In genomic region chr7:102024005-102024768, GRCh38 we compare ENCODE assay signal across 13 cellular contexts.
DNase-seq lines count a peak whose midpoint lies in the region; ATAC-seq and TF ChIP-seq lines count a peak whose summit lies in the region.
"Had no signal": no experiment of that assay in that cellular context is flagged by ENCODE, and none has a peak within 500 bp of the region (broad histone marks: within the 10 kb centered on the region; RNA-seq: fewer than 3 reads in every experiment).

No MANE protein-coding gene starts in this region.

- TF ChIP-seq CTCF in HEK293 (tag by site-specific recombination; IDR thresholded peaks at IDR 0.05), result no peak
- no peak for TF ChIP-seq CTCF in SU-DHL-6 (IDR thresholded peaks at IDR 0.05; ENCODE audit: insufficient read depth, low read length, poor library complexity, severe bottlenecking)
- TF ChIP-seq CTCF in right atrium auricular region (IDR thresholded peaks at IDR 0.05), result no peak
- no peak for TF ChIP-seq CTCF in progenitor cell of endocrine pancreas (IDR thresholded peaks at IDR 0.05; ENCODE audit: unreplicated experiment)
- no peak for TF ChIP-seq CTCF in GM20000 (IDR thresholded peaks at IDR 0.05; ENCODE audit: extremely low read depth, missing control alignments)

- H3K27ac Mint-ChIP-seq in progenitor cell of endocrine pancreas, result peak overlapping the region; percentile 53
- H3K27ac Mint-ChIP-seq: activated CD8-positive, alpha-beta memory T cell treated with anti-CD3 and anti-CD28 coated beads, Interleukin-2, amount 10 ng/mL, durations not matched to agents 7 days and 5 days; activated naive CD4-positive, alpha-beta T cell treated with anti-CD3 and anti-CD28 coated beads, Interleukin-2, amount 50 U/mL, for 24 hours had no signal

- no peak overlapping the region for H3K4me3 ChIP-seq in HEK293 (ENCODE audit: low read depth, low read length)
- no peak overlapping the region for H3K4me3 ChIP-seq in SU-DHL-6 (ENCODE audit: insufficient read depth, low read length, poor library complexity, severe bottlenecking)
- no peak overlapping the region for H3K4me3 ChIP-seq in right atrium auricular region
- H3K4me3 ChIP-seq: psoas muscle had no signal

- ATAC-seq in GM18502 (IDR thresholded peaks at IDR 0.05; ENCODE audit: poor library complexity, unreplicated experiment), result no peak
- ATAC-seq: activated CD8-positive, alpha-beta memory T cell treated with anti-CD3 and anti-CD28 coated beads, Interleukin-2, amount 10 ng/mL, durations not matched to agents 7 days and 5 days had no signal

- H3K36me3 ChIP-seq in HEK293 (ENCODE audit: control insufficient read depth in 2 of 2, insufficient read depth in 1 of 2, low read length in 2 of 2) (no peaks in the 10 kb centered on the region), SU-DHL-6 (ENCODE audit: low read length) (peaks cover 16% of the 10 kb centered on the region), right atrium auricular region (peaks cover 7% of the 10 kb centered on the region)

- no peaks in the 10 kb centered on the region for H3K27me3 ChIP-seq in SU-DHL-6 (ENCODE audit: low read length)
- no peaks in the 10 kb centered on the region for H3K27me3 ChIP-seq in right atrium auricular region

- H2AFZ ChIP-seq in SU-DHL-6 (ENCODE audit: low read depth, low read length, severe bottlenecking), result no peak overlapping the region

- H3K4me2 ChIP-seq in SU-DHL-6 (ENCODE audit: low read depth, low read length, poor library complexity, severe bottlenecking), result no peak overlapping the region

- CTCF ChIA-PET in HEK293 (lab: Yijun Ruan, JAX), result no interaction called here

- H3K27ac ChIP-seq in HEK293 (ENCODE audit: extremely low read depth, low read depth, low read length), result no peak overlapping the region
- H3K27ac ChIP-seq in SU-DHL-6 (ENCODE audit: low read depth, low read length), result peak overlapping the region; percentile 3; the same call in 1 of the 2 replicates
- peak overlapping the region; percentile 72 to 89 for H3K27ac ChIP-seq in right atrium auricular region
- H3K27ac ChIP-seq: psoas muscle had no signal

- no peaks in the 10 kb centered on the region for H3K9me2 ChIP-seq in SU-DHL-6 (replicated peaks; ENCODE audit: insufficient read depth, low read length)

- no peak overlapping the region for H3K9ac ChIP-seq in SU-DHL-6 (ENCODE audit: low read length)

- peaks cover 6% of the 10 kb centered on the region for H3K4me1 Mint-ChIP-seq in progenitor cell of endocrine pancreas (ENCODE audit: low read depth)

- H4K20me1 ChIP-seq in SU-DHL-6 (ENCODE audit: low read depth, low read length), result no peaks in the 10 kb centered on the region; the same call in 1 of the 2 replicates

- peaks cover 92% of the 10 kb centered on the region for H3K79me2 ChIP-seq in SU-DHL-6 (ENCODE audit: insufficient read depth, low read length)

- H3K36me3 Mint-ChIP-seq in progenitor cell of endocrine pancreas (ENCODE audit: insufficient read depth), result peaks cover 6% of the 10 kb centered on the region
- H3K36me3 Mint-ChIP-seq: activated CD8-positive, alpha-beta memory T cell treated with anti-CD3 and anti-CD28 coated beads, Interleukin-2, amount 10 ng/mL, durations not matched to agents 7 days and 5 days had no signal

- H3K4me1 ChIP-seq in HEK293 (ENCODE audit: control insufficient read depth, insufficient read depth, low read length) (no peaks in the 10 kb centered on the region), right atrium auricular region (peaks cover 0 to 9% of the 10 kb centered on the region in 2 donors)
- H3K4me1 ChIP-seq: psoas muscle had no signal

- POLR2A ChIA-PET in HEK293 (lab: Yijun Ruan, JAX), result interaction anchor here (0.8 kb wide), 1 partner anchor 15 kb away, joined by 3 read pairs; no protein-coding TSS in a partner anchor

- H3K9me3 Mint-ChIP-seq in progenitor cell of endocrine pancreas (ENCODE audit: low read depth), result no peaks in the 10 kb centered on the region
- H3K9me3 Mint-ChIP-seq: activated naive CD4-positive, alpha-beta T cell treated with anti-CD3 and anti-CD28 coated beads, Interleukin-2, amount 50 U/mL, for 24 hours; CD8-positive, alpha-beta memory T cell had no signal

- no peaks in the 10 kb centered on the region for H3K27me3 Mint-ChIP-seq in progenitor cell of endocrine pancreas
- H3K27me3 Mint-ChIP-seq: activated CD8-positive, alpha-beta memory T cell treated with anti-CD3 and anti-CD28 coated beads, Interleukin-2, amount 10 ng/mL, durations not matched to agents 7 days and 5 days; activated naive CD4-positive, alpha-beta T cell treated with anti-CD3 and anti-CD28 coated beads, Interleukin-2, amount 50 U/mL, for 24 hours; CD8-positive, alpha-beta memory T cell had no signal

- H3K9me3 ChIP-seq in HEK293 (ENCODE audit: control insufficient read depth, insufficient read depth, low read depth, low read length) (no peaks in the 10 kb centered on the region), SU-DHL-6 (ENCODE audit: insufficient read depth, low read length) (no peaks in the 10 kb centered on the region), right atrium auricular region (no peaks in the 10 kb centered on the region)
- H3K9me3 ChIP-seq: psoas muscle had no signal

- H3F3A ChIP-seq in SU-DHL-6 (ENCODE audit: insufficient read depth), result peaks cover 28% of the 10 kb centered on the region

- DNase-seq in right atrium auricular region (ENCODE audit: low spot score) (no peak), progenitor cell of endocrine pancreas (ENCODE audit: low spot score, unreplicated experiment) (no peak), GM20000 (ENCODE audit: low spot score) (no peak), GM19238 (ENCODE audit: insufficient read length, low spot score) (no peak)
- DNase-seq: activated CD8-positive, alpha-beta memory T cell treated with anti-CD3 and anti-CD28 coated beads, Interleukin-2, amount 10 ng/mL, durations not matched to agents 7 days and 5 days; CD8-positive, alpha-beta memory T cell; foreskin melanocyte; NCI-H2029 treated with DMSO at 0.1 percent for 48 hours; psoas muscle had no signal

- no peak overlapping the region for H3K4me3 Mint-ChIP-seq in progenitor cell of endocrine pancreas (ENCODE audit: low read depth)
- H3K4me3 Mint-ChIP-seq: activated CD8-positive, alpha-beta memory T cell treated with anti-CD3 and anti-CD28 coated beads, Interleukin-2, amount 10 ng/mL, durations not matched to agents 7 days and 5 days; activated naive CD4-positive, alpha-beta T cell treated with anti-CD3 and anti-CD28 coated beads, Interleukin-2, amount 50 U/mL, for 24 hours; CD8-positive, alpha-beta memory T cell had no signal

TF ChIP-seq in HEK293, 187 proteins besides CTCF, POLR2A, EP300 and RAD21:
- TF ChIP-seq ZNF223 (tag by site-specific recombination; IDR thresholded peaks at IDR 0.05) (no peak), ATF2 (tag by site-specific recombination; IDR thresholded peaks at IDR 0.05; ENCODE audit: low read depth) (peak; percentile 53), ZFP41 (tag by site-specific recombination; IDR thresholded peaks at IDR 0.05; ENCODE audit: borderline replicate concordance) (no peak)
